Comparison of ENCODE assay signal across 17 cellular contexts in genomic region chr6:31528307-31528777, GRCh38. TPM values are rescaled to one million over a fixed set of nuclear protein-coding genes. Genes with fewer than 3 reads are reported as not detected.
DNase-seq lines count a peak whose midpoint lies in the region; ATAC-seq and TF ChIP-seq lines count a peak whose summit lies in the region.
"Had no signal": no experiment of that assay in that cellular context is flagged by ENCODE, and none has a peak within 500 bp of the region (broad histone marks: within the 10 kb centered on the region; RNA-seq: fewer than 3 reads in every experiment).

No MANE protein-coding gene starts in this region.

- H3K9me3 ChIP-seq in Panc1 (ENCODE audit: control insufficient read depth, insufficient read depth, low read depth, low read length), result no peaks in the 10 kb centered on the region
- H3K9me3 ChIP-seq: right lobe of liver had no signal

- H3K4me1 ChIP-seq in Panc1 (ENCODE audit: control insufficient read depth, insufficient read depth, low read length), result peaks cover 4% of the 10 kb centered on the region; the same call in 1 of the 2 replicates
- H3K4me1 ChIP-seq: right lobe of liver had no signal

- in situ Hi-C loops in Panc1 (cut with HindIII; ENCODE audit: low pct_unique_long_range_greater_than_20kb, low sequenced_read_pairs) (no loop called here), GM13977 (cut with MboI; ENCODE audit: low pct_unique_long_range_greater_than_20kb, low sequenced_read_pairs, unreplicated experiment) (no loop called here)

- no TSS peak for BruUV-seq in Panc1 (replicated peaks; lab: Mats Ljungman, UMichigan)

- no peak overlapping the region for H3K27ac ChIP-seq in Panc1 (ENCODE audit: low read length)
- H3K27ac ChIP-seq: right lobe of liver had no signal

- TF ChIP-seq CTCF in Panc1 (IDR thresholded peaks at IDR 0.05), result no peak
- TF ChIP-seq CTCF in fibroblast of villous mesenchyme (IDR thresholded peaks at IDR 0.05; ENCODE audit: insufficient read depth, low read depth, low read length), result no peak
- no peak for TF ChIP-seq CTCF in GM13977 (IDR thresholded peaks at IDR 0.05; ENCODE audit: extremely low read depth, insufficient read depth, missing control alignments)

- H3K27me3 Mint-ChIP-seq in activated CD8-positive, alpha-beta memory T cell treated with anti-CD3 and anti-CD28 coated beads, Interleukin-2, amount 10 ng/mL, durations not matched to agents 7 days and 5 days, result no peaks in the 10 kb centered on the region
- H3K27me3 Mint-ChIP-seq in stimulated activated naive CD8-positive, alpha-beta T cell treated with anti-CD3 and anti-CD28 coated beads, Interleukin-15, amount 100 ng/mL, for 72 hours, result no peaks in the 10 kb centered on the region
- H3K27me3 Mint-ChIP-seq: IgD-negative memory B cell, naive B cell had no signal

- no peak overlapping the region for H3K27ac Mint-ChIP-seq in activated CD8-positive, alpha-beta memory T cell treated with anti-CD3 and anti-CD28 coated beads, Interleukin-2, amount 10 ng/mL, durations not matched to agents 7 days and 5 days
- H3K27ac Mint-ChIP-seq in stimulated activated naive CD8-positive, alpha-beta T cell treated with anti-CD3 and anti-CD28 coated beads, Interleukin-15, amount 100 ng/mL, for 72 hours, result peak overlapping the region in 1 of 2 donors; percentile 75
- H3K27ac Mint-ChIP-seq: IgD-negative memory B cell had no signal

- no peaks in the 10 kb centered on the region for H3K27me3 ChIP-seq in Panc1 (ENCODE audit: control insufficient read depth, insufficient read depth, low read length)
- H3K27me3 ChIP-seq: right lobe of liver had no signal

- H3K9me3 Mint-ChIP-seq in activated CD8-positive, alpha-beta memory T cell treated with anti-CD3 and anti-CD28 coated beads, Interleukin-2, amount 10 ng/mL, durations not matched to agents 7 days and 5 days (ENCODE audit: low read depth), result no peaks in the 10 kb centered on the region
- H3K9me3 Mint-ChIP-seq in stimulated activated naive CD8-positive, alpha-beta T cell treated with anti-CD3 and anti-CD28 coated beads, Interleukin-15, amount 100 ng/mL, for 72 hours, result no peaks in the 10 kb centered on the region
- H3K9me3 Mint-ChIP-seq: IgD-negative memory B cell, naive B cell had no signal

- intact Hi-C loops in Panc1 (cut with micrococcal nuclease; ENCODE audit: unreplicated experiment), result no loop called here

- POLR2A ChIA-PET in Panc1 (lab: Charles Lee), result interaction anchor here (0.7 kb wide), 1 partner anchor 1350 kb away, joined by 11 read pairs; no protein-coding TSS in a partner anchor

- DNase-seq in activated CD8-positive, alpha-beta memory T cell treated with anti-CD3 and anti-CD28 coated beads, Interleukin-2, amount 10 ng/mL, durations not matched to agents 7 days and 5 days, result no peak
- no peak for DNase-seq in activated CD8-positive, alpha-beta memory T cell treated with anti-CD3 and anti-CD28 coated beads for 24 hours
- DNase-seq in Panc1 (ENCODE audit: low read depth, low spot score) (no peak), fibroblast of villous mesenchyme (ENCODE audit: low read depth) (peak; percentile 16), GM13977 (ENCODE audit: low spot score) (no peak)
- no peak for DNase-seq in stimulated activated naive CD8-positive, alpha-beta T cell treated with anti-CD3 and anti-CD28 coated beads, Interleukin-15, amount 100 ng/mL, for 72 hours
- DNase-seq in activated CD4-positive, CD25-positive, alpha-beta regulatory T cell (lab: John Stamatoyannopoulos, UW), result no peak
- DNase-seq: hypothalamus, left cardiac atrium, naive B cell, NCI-H1417 treated with DMSO at 0.1 percent for 48 hours, right lobe of liver had no signal

- ATAC-seq in activated CD8-positive, alpha-beta memory T cell treated with anti-CD3 and anti-CD28 coated beads, Interleukin-2, amount 10 ng/mL, durations not matched to agents 7 days and 5 days, result peak; percentile 32
- ATAC-seq in Panc1, result peak; percentile 22
- peak; percentile 45 for ATAC-seq in stimulated activated naive CD8-positive, alpha-beta T cell treated with anti-CD3 and anti-CD28 coated beads, Interleukin-15, amount 100 ng/mL, for 72 hours
- ATAC-seq in GM18511 (IDR thresholded peaks at IDR 0.05; ENCODE audit: unreplicated experiment), result no peak

- no peak overlapping the region for H3K4me3 ChIP-seq in Panc1 (ENCODE audit: low read depth in 2 of 2, low read length in 2 of 2)
- no peak overlapping the region for H3K4me3 ChIP-seq in fibroblast of villous mesenchyme (ENCODE audit: low read depth, low read length)
- H3K4me3 ChIP-seq: right lobe of liver had no signal

- H3K4me1 Mint-ChIP-seq in activated CD8-positive, alpha-beta memory T cell treated with anti-CD3 and anti-CD28 coated beads, Interleukin-2, amount 10 ng/mL, durations not matched to agents 7 days and 5 days, result peaks cover 4% of the 10 kb centered on the region
- peaks cover 28% of the 10 kb centered on the region for H3K4me1 Mint-ChIP-seq in stimulated activated naive CD8-positive, alpha-beta T cell treated with anti-CD3 and anti-CD28 coated beads, Interleukin-15, amount 100 ng/mL, for 72 hours

- CTCF ChIA-PET in activated CD8-positive, alpha-beta memory T cell treated with anti-CD3 and anti-CD28 coated beads, Interleukin-2, amount 10 ng/mL, durations not matched to agents 7 days and 5 days (lab: Charles Lee), result interaction anchor here (0.7 to 1.5 kb wide), 2 partner anchors 13 to 48 kb away, joined by 3 to 5 read pairs; partner anchors contain the start of gene DDX39B
- CTCF ChIA-PET in Panc1 (lab: Charles Lee), result no interaction called here

- H3K36me3 Mint-ChIP-seq in activated CD8-positive, alpha-beta memory T cell treated with anti-CD3 and anti-CD28 coated beads, Interleukin-2, amount 10 ng/mL, durations not matched to agents 7 days and 5 days, result peaks cover 30% of the 10 kb centered on the region
- H3K36me3 Mint-ChIP-seq: IgD-negative memory B cell had no signal

- no peak overlapping the region for H3K4me3 Mint-ChIP-seq in activated CD8-positive, alpha-beta memory T cell treated with anti-CD3 and anti-CD28 coated beads, Interleukin-2, amount 10 ng/mL, durations not matched to agents 7 days and 5 days
- H3K4me3 Mint-ChIP-seq in stimulated activated naive CD8-positive, alpha-beta T cell treated with anti-CD3 and anti-CD28 coated beads, Interleukin-15, amount 100 ng/mL, for 72 hours, result no peak overlapping the region
- H3K4me3 Mint-ChIP-seq: IgD-negative memory B cell, naive B cell had no signal

- peaks cover 15% of the 10 kb centered on the region; the same call in 1 of the 2 replicates for H3K36me3 ChIP-seq in Panc1 (ENCODE audit: control insufficient read depth, insufficient read depth, low read length)

RNA-seq across cellular contexts. Expression of gene MCCD1, which starts 0.4 kb away (rescaled TPM):
- total RNA-seq in activated CD8-positive, alpha-beta memory T cell treated with anti-CD3 and anti-CD28 coated beads, Interleukin-2, amount 10 ng/mL, durations not matched to agents 7 days and 5 days, result not detected
- total RNA-seq in Panc1 (2021; ENCODE audit: unreplicated experiment) (not detected), fibroblast of villous mesenchyme (not detected in 2 replicates)
- polyA plus RNA-seq in Panc1 (2012; ENCODE audit: insufficient read length), result 0.23 TPM
- total RNA-seq: dermis microvascular lymphatic vessel endothelial cell; left cardiac atrium; right lobe of liver; T-helper 1 cell treated with Interleukin-12 subunit alpha and Interleukin-12 subunit beta and Interleukin-4 antibody, amounts not matched to agents 30 ng/mL and 1 ng/mL, for 36 hours had no signal
- polyA plus RNA-seq: AG04450, IgD-negative memory B cell had no signal

RNA-seq across cellular contexts. Expression of gene DDX39B, which starts 13.5 kb away (rescaled TPM):
- 100 to 1,000 TPM; 495 to 503 TPM for total RNA-seq in activated CD8-positive, alpha-beta memory T cell treated with anti-CD3 and anti-CD28 coated beads, Interleukin-2, amount 10 ng/mL, durations not matched to agents 7 days and 5 days
- total RNA-seq in Panc1 (2021; ENCODE audit: unreplicated experiment) (401 TPM), fibroblast of villous mesenchyme (407 and 463 TPM in 2 replicates)
- polyA plus RNA-seq in Panc1 (2012; ENCODE audit: insufficient read length), result 382 TPM

RNA-seq across cellular contexts. Expression of gene ATP6V1G2, which starts 18.1 kb away (rescaled TPM):
- 1 to 10 TPM; 1.0 to 3.8 TPM for total RNA-seq in activated CD8-positive, alpha-beta memory T cell treated with anti-CD3 and anti-CD28 coated beads, Interleukin-2, amount 10 ng/mL, durations not matched to agents 7 days and 5 days
- total RNA-seq in Panc1 (2021; ENCODE audit: unreplicated experiment) (0.98 TPM), fibroblast of villous mesenchyme (1.3 and 3.0 TPM in 2 replicates)
- 1.2 TPM for polyA plus RNA-seq in Panc1 (2012; ENCODE audit: insufficient read length)
- total RNA-seq: dermis microvascular lymphatic vessel endothelial cell had no signal

RNA-seq across cellular contexts. Expression of gene NFKBIL1, which starts 19.1 kb away (rescaled TPM):
- total RNA-seq in activated CD8-positive, alpha-beta memory T cell treated with anti-CD3 and anti-CD28 coated beads, Interleukin-2, amount 10 ng/mL, durations not matched to agents 7 days and 5 days, result 10 to 100 TPM; 13.6 to 16.2 TPM
- total RNA-seq in Panc1 (2021; ENCODE audit: unreplicated experiment) (27.9 TPM), fibroblast of villous mesenchyme (12.5 and 20.3 TPM in 2 replicates)
- polyA plus RNA-seq in Panc1 (2012; ENCODE audit: insufficient read length), result 36.1 TPM

RNA-seq across cellular contexts. Expression of gene MICB, which starts 30.4 kb away (rescaled TPM):
- total RNA-seq in activated CD8-positive, alpha-beta memory T cell treated with anti-CD3 and anti-CD28 coated beads, Interleukin-2, amount 10 ng/mL, durations not matched to agents 7 days and 5 days, result 10 to 100 TPM; 44.1 to 63.8 TPM
- total RNA-seq in Panc1 (2021; ENCODE audit: unreplicated experiment) (72.1 TPM), fibroblast of villous mesenchyme (15.5 and 30.7 TPM in 2 replicates)
- 53.1 TPM for polyA plus RNA-seq in Panc1 (2012; ENCODE audit: insufficient read length)
